8 cellular contexts compared by ENCODE assay signal in genomic region chr1:21439721-21440629, GRCh38. TPM values are rescaled to one million over a fixed set of nuclear protein-coding genes. Genes with fewer than 3 reads are reported as not detected.
A peak's percentile ranks its signal among the peaks of the same experiment; 100 is the strongest.
DNase-seq lines count a peak whose midpoint lies in the region; ATAC-seq lines count a peak whose summit lies in the region.

Gene NBPF3, plus strand, starts transcription at chr1:21440137. Its CDS starts 4,950 bp downstream, at chr1:21445087.

- DNase-seq in AG08396 (ENCODE audit: low spot score) (peak; percentile 90), NCI-H774 (lab: John Stamatoyannopoulos, UW) (peak; percentile 56), mesenchymal stem cell (peak; percentile 87)
- DNase-seq in activated CD8-positive, alpha-beta memory T cell treated with anti-CD3 and anti-CD28 coated beads for 4 hours (ENCODE audit: low read depth in 2 of 2) = peak; percentile 73 to 78
- DNase-seq in effector memory CD8-positive, alpha-beta T cell = peak; percentile 76 to 80 (median 80)
- DNase-seq in stimulated activated CD8-positive, alpha-beta memory T cell treated with anti-CD3 and anti-CD28 coated beads, Interleukin-12 subunit alpha, Interleukin-12 subunit beta, amount 100 ng/mL, for 1 hour (ENCODE audit: low read depth) = peak; percentile 77

- H3K4me3 Mint-ChIP-seq in effector memory CD8-positive, alpha-beta T cell = peak within 1 kb of the TSS; percentile 96 to 98

- peaks cover 9% of the 10 kb centered on the region for H3K4me1 ChIP-seq in mesenchymal stem cell (ENCODE audit: control insufficient read depth, insufficient read depth, low read depth, low read length)

- H2AK5ac ChIP-seq in mesenchymal stem cell (ENCODE audit: low read length, severe bottlenecking) = no peak within 1 kb of the TSS

- ATAC-seq in GM19035 (IDR thresholded peaks at IDR 0.05; ENCODE audit: unreplicated experiment) (peak; percentile 91), HG03469 (IDR thresholded peaks at IDR 0.05; ENCODE audit: unreplicated experiment) (peak; percentile 75)
- peak; percentile 94 for ATAC-seq in effector memory CD8-positive, alpha-beta T cell (replicated peaks)

- peak within 1 kb of the TSS; percentile 95 for H3K27ac Mint-ChIP-seq in effector memory CD8-positive, alpha-beta T cell

- H3K27ac ChIP-seq in mesenchymal stem cell (ENCODE audit: low read length, poor library complexity, severe bottlenecking) = peak within 1 kb of the TSS; percentile 52

- peak within 1 kb of the TSS; percentile 84 to 90 for H3K4me3 ChIP-seq in mesenchymal stem cell (ENCODE audit: insufficient read depth in 1 of 2, low read depth in 1 of 2, low read length in 2 of 2)

- H3K36me3 ChIP-seq in mesenchymal stem cell (ENCODE audit: control insufficient read depth in 1 of 2, insufficient read depth in 2 of 2, low read depth in 1 of 2, low read length in 2 of 2) = peaks cover 2 to 4% of the 10 kb centered on the region in 2 experiments

- H3K9ac ChIP-seq in mesenchymal stem cell (ENCODE audit: low read length) = peak within 1 kb of the TSS; percentile 86

- WGBS in mesenchymal stem cell = 2% methylated on average over 51 of the region's 87 CpGs

- peak within 1 kb of the TSS; percentile 89 for H2BK15ac ChIP-seq in mesenchymal stem cell (ENCODE audit: low read depth, poor library complexity, severe bottlenecking)

- H2BK12ac ChIP-seq in mesenchymal stem cell (ENCODE audit: low read length in 2 of 2) = peak within 1 kb of the TSS; percentile 6 to 88

- H3K9me3 Mint-ChIP-seq in effector memory CD8-positive, alpha-beta T cell = no peaks in the 10 kb centered on the region

- no peaks in the 10 kb centered on the region for H3K9me3 ChIP-seq in mesenchymal stem cell (ENCODE audit: control insufficient read depth, low read length)

- H3K27me3 ChIP-seq in mesenchymal stem cell (ENCODE audit: control insufficient read depth in 1 of 2, insufficient read depth in 1 of 2, low read length in 2 of 2) = peaks cover 0 to 7% of the 10 kb centered on the region in 2 experiments

- H2BK120ac ChIP-seq in mesenchymal stem cell (ENCODE audit: low read depth, low read length) = no peak within 1 kb of the TSS

- H3K4ac ChIP-seq in mesenchymal stem cell (ENCODE audit: low read depth in 1 of 2, low read length in 2 of 2) = peak within 1 kb of the TSS in 1 of 2 experiments; percentile 65

- peak within 1 kb of the TSS; percentile 92 for H4K8ac ChIP-seq in mesenchymal stem cell (ENCODE audit: low read length)

- no peak within 1 kb of the TSS for H2BK5ac ChIP-seq in mesenchymal stem cell (ENCODE audit: low read depth, low read length, poor library complexity, severe bottlenecking)

- peaks cover 19 to 23% of the 10 kb centered on the region in 2 donors for H3K4me1 Mint-ChIP-seq in effector memory CD8-positive, alpha-beta T cell (ENCODE audit: low read depth in 2 of 2)

- peaks cover 9% of the 10 kb centered on the region for H3K79me1 ChIP-seq in mesenchymal stem cell (replicated peaks; ENCODE audit: low read length, poor library complexity, severe bottlenecking)

- peak within 1 kb of the TSS in 1 of 2 experiments; percentile 80 for H3K23ac ChIP-seq in mesenchymal stem cell (ENCODE audit: low read length in 2 of 2)

- peak within 1 kb of the TSS; percentile 47 for H4K91ac ChIP-seq in mesenchymal stem cell (ENCODE audit: low read length)

- H3K14ac ChIP-seq in mesenchymal stem cell (ENCODE audit: low read length in 2 of 2) = peak within 1 kb of the TSS in 1 of 2 experiments; percentile 89

- peak within 1 kb of the TSS in 1 of 2 experiments; percentile 92 for H3K18ac ChIP-seq in mesenchymal stem cell (ENCODE audit: low read depth in 1 of 2, low read length in 2 of 2)

- H3K36me3 Mint-ChIP-seq in effector memory CD8-positive, alpha-beta T cell (ENCODE audit: insufficient read depth) = peaks cover 6% of the 10 kb centered on the region

- peak within 1 kb of the TSS; percentile 98 for H2AFZ ChIP-seq in mesenchymal stem cell (ENCODE audit: low read depth, low read length)

- H3K4me2 ChIP-seq in mesenchymal stem cell (ENCODE audit: low read length, poor library complexity, severe bottlenecking) = peak within 1 kb of the TSS; percentile 85

- peaks cover 5 to 23% of the 10 kb centered on the region in 2 donors for H3K27me3 Mint-ChIP-seq in effector memory CD8-positive, alpha-beta T cell

RNA-seq across cellular contexts. Expression of gene NBPF3, which starts in this region (rescaled TPM):
- polyA plus RNA-seq in mesenchymal stem cell (2013, experiment 1 of 2) = 7.9 TPM
- polyA plus RNA-seq in mesenchymal stem cell (2013, experiment 2 of 2) = 8.8 TPM

Comparison
In these comparisons a context has a peak if more than half of its experiments do, and no peak if none do; other contexts are left out.
1. Peak in every context shown above with its lines: DNase-seq, ATAC-seq, H3K4me3 ChIP-seq and H3K27ac ChIP-seq.